Comparison of ENCODE assay signal across 1 cellular context in the genomic region with DNA sequence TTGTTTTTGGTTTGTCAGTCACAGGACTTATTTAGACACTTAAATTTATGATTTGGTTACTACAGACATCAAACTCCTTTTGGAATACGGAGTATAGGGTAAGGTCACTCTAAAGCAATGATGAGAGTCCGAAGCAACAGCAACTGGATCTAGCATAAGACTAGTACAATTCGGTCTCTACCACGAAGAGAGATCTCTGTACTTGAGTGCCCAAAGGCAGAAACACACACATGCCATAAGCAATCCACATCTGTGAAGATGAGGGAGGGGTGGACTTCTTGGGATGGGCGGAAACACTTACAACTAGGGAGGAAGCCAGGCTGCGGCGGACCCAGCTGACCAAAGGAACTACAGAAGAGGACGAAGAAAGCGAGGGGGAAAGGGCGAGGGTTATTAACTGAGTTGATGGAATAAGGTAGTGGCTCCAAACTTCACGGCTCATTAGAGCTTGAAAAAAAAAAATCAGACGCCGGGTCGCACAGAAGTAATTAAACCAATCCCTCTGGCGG.
TF ChIP-seq lines count a peak whose summit lies in the region.

No MANE protein-coding gene starts in this region.

TF ChIP-seq in SK-N-SH, 30 proteins besides CTCF, POLR2A, EP300 and RAD21 (continued from another document):
- TF ChIP-seq, protein P1, sequence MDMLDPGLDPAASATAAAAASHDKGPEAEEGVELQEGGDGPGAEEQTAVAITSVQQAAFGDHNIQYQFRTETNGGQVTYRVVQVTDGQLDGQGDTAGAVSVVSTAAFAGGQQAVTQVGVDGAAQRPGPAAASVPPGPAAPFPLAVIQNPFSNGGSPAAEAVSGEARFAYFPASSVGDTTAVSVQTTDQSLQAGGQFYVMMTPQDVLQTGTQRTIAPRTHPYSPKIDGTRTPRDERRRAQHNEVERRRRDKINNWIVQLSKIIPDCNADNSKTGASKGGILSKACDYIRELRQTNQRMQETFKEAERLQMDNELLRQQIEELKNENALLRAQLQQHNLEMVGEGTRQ (IDR thresholded peaks at IDR 0.05; ENCODE audit: borderline replicate concordance, low read depth, low read length) = no peak
- TF ChIP-seq FOXJ3 (CRISPR knock-in tag; IDR thresholded peaks at IDR 0.05) (no peak), SMC3 (IDR thresholded peaks at IDR 0.05; ENCODE audit: low read depth, low read length) (no peak), NFIC (IDR thresholded peaks at IDR 0.05; ENCODE audit: borderline replicate concordance) (no peak), TAF1 (IDR thresholded peaks at IDR 0.05; ENCODE audit: borderline replicate concordance, low read depth, low read length) (no peak), MEF2A (IDR thresholded peaks at IDR 0.05; ENCODE audit: borderline replicate concordance, low read depth) (no peak), ELF1 (IDR thresholded peaks at IDR 0.05) (no peak), GATA2 (CRISPR knock-in tag; IDR thresholded peaks at IDR 0.05) (no peak), MXI1 (IDR thresholded peaks at IDR 0.05; ENCODE audit: low read depth, low read length) (peak; percentile 11; the same call in 1 of the 2 replicates), YY1 (IDR thresholded peaks at IDR 0.05; ENCODE audit: low read depth) (no peak), RCOR1 (IDR thresholded peaks at IDR 0.05; ENCODE audit: low read length) (no peak)
- TF ChIP-seq, protein P2, sequence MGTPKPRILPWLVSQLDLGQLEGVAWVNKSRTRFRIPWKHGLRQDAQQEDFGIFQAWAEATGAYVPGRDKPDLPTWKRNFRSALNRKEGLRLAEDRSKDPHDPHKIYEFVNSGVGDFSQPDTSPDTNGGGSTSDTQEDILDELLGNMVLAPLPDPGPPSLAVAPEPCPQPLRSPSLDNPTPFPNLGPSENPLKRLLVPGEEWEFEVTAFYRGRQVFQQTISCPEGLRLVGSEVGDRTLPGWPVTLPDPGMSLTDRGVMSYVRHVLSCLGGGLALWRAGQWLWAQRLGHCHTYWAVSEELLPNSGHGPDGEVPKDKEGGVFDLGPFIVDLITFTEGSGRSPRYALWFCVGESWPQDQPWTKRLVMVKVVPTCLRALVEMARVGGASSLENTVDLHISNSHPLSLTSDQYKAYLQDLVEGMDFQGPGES (IDR thresholded peaks at IDR 0.05; ENCODE audit: low read depth, low read length) = no peak
- TF ChIP-seq, protein P3, sequence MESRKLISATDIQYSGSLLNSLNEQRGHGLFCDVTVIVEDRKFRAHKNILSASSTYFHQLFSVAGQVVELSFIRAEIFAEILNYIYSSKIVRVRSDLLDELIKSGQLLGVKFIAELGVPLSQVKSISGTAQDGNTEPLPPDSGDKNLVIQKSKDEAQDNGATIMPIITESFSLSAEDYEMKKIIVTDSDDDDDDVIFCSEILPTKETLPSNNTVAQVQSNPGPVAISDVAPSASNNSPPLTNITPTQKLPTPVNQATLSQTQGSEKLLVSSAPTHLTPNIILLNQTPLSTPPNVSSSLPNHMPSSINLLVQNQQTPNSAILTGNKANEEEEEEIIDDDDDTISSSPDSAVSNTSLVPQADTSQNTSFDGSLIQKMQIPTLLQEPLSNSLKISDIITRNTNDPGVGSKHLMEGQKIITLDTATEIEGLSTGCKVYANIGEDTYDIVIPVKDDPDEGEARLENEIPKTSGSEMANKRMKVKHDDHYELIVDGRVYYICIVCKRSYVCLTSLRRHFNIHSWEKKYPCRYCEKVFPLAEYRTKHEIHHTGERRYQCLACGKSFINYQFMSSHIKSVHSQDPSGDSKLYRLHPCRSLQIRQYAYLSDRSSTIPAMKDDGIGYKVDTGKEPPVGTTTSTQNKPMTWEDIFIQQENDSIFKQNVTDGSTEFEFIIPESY (IDR thresholded peaks at IDR 0.05; ENCODE audit: borderline replicate concordance, low read depth) = no peak
- TF ChIP-seq, protein P4, sequence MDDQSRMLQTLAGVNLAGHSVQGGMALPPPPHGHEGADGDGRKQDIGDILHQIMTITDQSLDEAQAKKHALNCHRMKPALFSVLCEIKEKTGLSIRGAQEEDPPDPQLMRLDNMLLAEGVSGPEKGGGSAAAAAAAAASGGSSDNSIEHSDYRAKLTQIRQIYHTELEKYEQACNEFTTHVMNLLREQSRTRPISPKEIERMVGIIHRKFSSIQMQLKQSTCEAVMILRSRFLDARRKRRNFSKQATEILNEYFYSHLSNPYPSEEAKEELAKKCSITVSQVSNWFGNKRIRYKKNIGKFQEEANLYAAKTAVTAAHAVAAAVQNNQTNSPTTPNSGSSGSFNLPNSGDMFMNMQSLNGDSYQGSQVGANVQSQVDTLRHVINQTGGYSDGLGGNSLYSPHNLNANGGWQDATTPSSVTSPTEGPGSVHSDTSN (IDR thresholded peaks at IDR 0.05) = peak; percentile 61
- TF ChIP-seq, protein P5, sequence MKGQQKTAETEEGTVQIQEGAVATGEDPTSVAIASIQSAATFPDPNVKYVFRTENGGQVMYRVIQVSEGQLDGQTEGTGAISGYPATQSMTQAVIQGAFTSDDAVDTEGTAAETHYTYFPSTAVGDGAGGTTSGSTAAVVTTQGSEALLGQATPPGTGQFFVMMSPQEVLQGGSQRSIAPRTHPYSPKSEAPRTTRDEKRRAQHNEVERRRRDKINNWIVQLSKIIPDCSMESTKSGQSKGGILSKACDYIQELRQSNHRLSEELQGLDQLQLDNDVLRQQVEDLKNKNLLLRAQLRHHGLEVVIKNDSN (IDR thresholded peaks at IDR 0.05; ENCODE audit: borderline replicate concordance, low read depth) = no peak
